22 cellular contexts compared by ENCODE assay signal in the genomic region with DNA sequence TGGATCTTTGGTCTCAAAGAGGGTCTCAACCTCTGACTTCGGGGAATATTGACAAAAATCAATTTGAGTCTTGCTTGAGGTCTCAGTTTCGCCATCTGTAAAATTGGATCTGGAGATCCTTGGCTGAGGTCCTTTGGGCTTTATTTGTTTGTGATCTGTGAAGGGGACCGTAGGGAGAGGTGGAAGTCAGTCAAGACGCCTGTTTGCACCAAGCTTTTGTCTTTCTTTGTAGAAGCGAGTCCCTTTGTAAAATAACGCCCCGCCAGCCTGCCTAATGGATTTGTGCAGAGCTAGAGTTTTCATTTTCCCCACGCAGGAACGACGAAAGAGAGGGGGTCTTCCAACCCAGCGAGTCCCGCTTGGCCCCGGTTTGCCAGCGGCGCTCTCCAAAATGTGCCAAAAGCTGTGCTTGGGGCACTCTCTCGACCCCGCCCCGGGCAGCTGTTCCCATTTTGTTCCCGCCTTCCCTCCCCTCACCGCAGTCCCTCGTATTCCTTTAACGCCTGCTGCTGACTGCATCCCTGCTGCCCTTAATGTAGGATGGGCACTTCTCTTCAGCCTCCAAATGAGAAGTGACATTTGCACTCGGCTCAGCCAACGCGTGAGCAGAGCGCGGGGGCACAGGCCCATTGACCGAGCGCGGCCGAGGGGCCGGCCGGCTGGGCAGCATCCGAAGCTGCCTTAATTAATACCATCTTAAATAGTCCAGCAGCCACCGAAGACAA. TPM values are rescaled to one million over a fixed set of nuclear protein-coding genes. Genes with fewer than 3 reads are reported as not detected.
A peak's percentile ranks its signal among the peaks of the same experiment; 100 is the strongest.
DNase-seq lines count a peak whose midpoint lies in the region; ATAC-seq and TF ChIP-seq lines count a peak whose summit lies in the region.
"Had no signal": no experiment of that assay in that cellular context is flagged by ENCODE, and none has a peak within 500 bp of the region (broad histone marks: within the 10 kb centered on the region; RNA-seq: fewer than 3 reads in every experiment).

No MANE protein-coding gene starts in this region.

- CTCF ChIA-PET in CD4-positive, alpha-beta memory T cell (lab: Charles Lee; ENCODE audit: partially characterized antibody), result interaction anchor here (1.0 kb wide), 1 partner anchor 58 kb away, joined by 3 read pairs; no protein-coding TSS in a partner anchor

- intact Hi-C loops in CD4-positive, alpha-beta memory T cell (cut with micrococcal nuclease), result no loop called here
- intact Hi-C loops in dorsolateral prefrontal cortex (cut with DNase I), result no loop called here

- no peaks in the 10 kb centered on the region for H4K20me1 ChIP-seq in H9 (ENCODE audit: control insufficient read depth, insufficient read depth, insufficient read length)

- H3K9me3 ChIP-seq in CD4-positive, alpha-beta memory T cell (ENCODE audit: control insufficient read depth in 1 of 2, low read length in 2 of 2), result no peaks in the 10 kb centered on the region
- no peaks in the 10 kb centered on the region for H3K9me3 ChIP-seq in H9 (ENCODE audit: control insufficient read depth, low read depth, low read length)
- H3K9me3 ChIP-seq: colonic mucosa, neutrophil, uterus had no signal

- peak in 1 of 5 donors; percentile 15 for DNase-seq in CD4-positive, alpha-beta memory T cell
- DNase-seq in H9 (peak; percentile 69), dorsolateral prefrontal cortex (peak in 1 of 10 donors; percentile 70), NCI-H1930 (lab: John Stamatoyannopoulos, UW) (no peak), nucleus accumbens (lab: John Stamatoyannopoulos, UW) (no peak)
- DNase-seq in naive thymus-derived CD8-positive, alpha-beta T cell, result no peak
- DNase-seq: activated CD4-positive, CD25-positive, alpha-beta regulatory T cell; activated T-cell treated with anti-CD3 and anti-CD28 coated beads for 4 hours; colonic mucosa; DMS153; GOT3; IMR-90; NCI-H2081; NCI-H748 treated with DMSO at 0.1 percent for 48 hours; stimulated activated naive CD4-positive, alpha-beta T cell; uterus had no signal

- H3K79me2 ChIP-seq in H9 (ENCODE audit: insufficient read depth, low read length), result no peaks in the 10 kb centered on the region

- H4K8ac ChIP-seq in H9 (replicated peaks; ENCODE audit: insufficient read length, low read depth, low read length), result no peak overlapping the region

- H3K9me3 Mint-ChIP-seq in CD4-positive, alpha-beta memory T cell, result peaks cover 0 to 12% (median 3%) of the 10 kb centered on the region in 8 donors
- no peaks in the 10 kb centered on the region for H3K9me3 Mint-ChIP-seq in H9
- H3K9me3 Mint-ChIP-seq in naive thymus-derived CD8-positive, alpha-beta T cell, result peaks cover 0 to 7% (median 0%) of the 10 kb centered on the region in 9 donors

- no peaks in the 10 kb centered on the region for H3K36me3 ChIP-seq in CD4-positive, alpha-beta memory T cell (ENCODE audit: insufficient read depth, low read length)
- H3K36me3 ChIP-seq: colonic mucosa, neutrophil, uterus had no signal

- no peak overlapping the region for H2BK120ac ChIP-seq in H9 (ENCODE audit: low read depth, low read length, poor library complexity, severe bottlenecking)

- H2BK12ac ChIP-seq in H9 (ENCODE audit: insufficient read length, low read depth, low read length), result no peak overlapping the region

- peaks cover 61 to 68% of the 10 kb centered on the region in 2 donors for H3K27me3 Mint-ChIP-seq in CD4-positive, alpha-beta memory T cell
- H3K27me3 Mint-ChIP-seq in H9 (ENCODE audit: low read depth), result peaks cover 85% of the 10 kb centered on the region
- peaks cover 40 to 94% (median 76%) of the 10 kb centered on the region in 5 donors for H3K27me3 Mint-ChIP-seq in naive thymus-derived CD8-positive, alpha-beta T cell

- peak overlapping the region in 6 of 8 donors; percentile 26 to 65 (median 38) for H3K4me3 Mint-ChIP-seq in CD4-positive, alpha-beta memory T cell
- peak overlapping the region; percentile 73 to 89 for H3K4me3 Mint-ChIP-seq in H9
- peak overlapping the region in 6 of 10 donors; percentile 26 to 73 (median 46) for H3K4me3 Mint-ChIP-seq in naive thymus-derived CD8-positive, alpha-beta T cell

- peak overlapping the region; percentile 87 for H3K4me2 ChIP-seq in H9 (ENCODE audit: insufficient read depth, insufficient read length, low read length)

- H3K4me1 ChIP-seq in CD4-positive, alpha-beta memory T cell (ENCODE audit: insufficient read depth, low read length), result peaks cover 47% of the 10 kb centered on the region
- H3K4me1 ChIP-seq in H9 (ENCODE audit: insufficient read depth, low read length), result peaks cover 4% of the 10 kb centered on the region; the same call in 1 of the 2 replicates

- H4K5ac ChIP-seq in H9 (ENCODE audit: insufficient read length, low read depth, low read length), result no peak overlapping the region

- H3K4me1 Mint-ChIP-seq in CD4-positive, alpha-beta memory T cell, result peaks cover 17 to 44% (median 28%) of the 10 kb centered on the region in 4 donors
- peaks cover 61 to 64% of the 10 kb centered on the region in 2 experiments for H3K4me1 Mint-ChIP-seq in H9
- peaks cover 13 to 38% (median 33%) of the 10 kb centered on the region in 4 donors for H3K4me1 Mint-ChIP-seq in naive thymus-derived CD8-positive, alpha-beta T cell

- no peak for ATAC-seq in naive thymus-derived CD8-positive, alpha-beta T cell
- no peak for ATAC-seq in GM19324 (IDR thresholded peaks at IDR 0.05; ENCODE audit: low FRiP score, unreplicated experiment)
- no peak for ATAC-seq in GM18867 (IDR thresholded peaks at IDR 0.05; ENCODE audit: unreplicated experiment)

- H3T11ph ChIP-seq in H9 (ENCODE audit: low read length), result no peak overlapping the region

- H3K23me2 ChIP-seq in H9 (ENCODE audit: insufficient read length, low read depth, low read length, poor library complexity, severe bottlenecking), result peaks cover 42% of the 10 kb centered on the region

- H3K56ac ChIP-seq in H9 (ENCODE audit: insufficient read length, low read depth, low read length), result no peak overlapping the region

- H3K36me3 Mint-ChIP-seq in CD4-positive, alpha-beta memory T cell, result no peaks in the 10 kb centered on the region
- H3K36me3 Mint-ChIP-seq in H9 (ENCODE audit: insufficient read depth in 1 of 3, low read depth in 3 of 3), result peaks cover 0 to 1% (median under 1%) of the 10 kb centered on the region in 3 experiments; a peak in 5 of 7 replicates
- H3K36me3 Mint-ChIP-seq in naive thymus-derived CD8-positive, alpha-beta T cell, result peaks cover 0 to 6% (median 6%) of the 10 kb centered on the region in 3 donors

- no peak overlapping the region for H3K14ac ChIP-seq in H9 (ENCODE audit: insufficient read depth, low read length)

- no peak overlapping the region for H3K27ac ChIP-seq in CD4-positive, alpha-beta memory T cell (ENCODE audit: low read depth, low read length)
- H3K27ac ChIP-seq in H9 (ENCODE audit: insufficient read length, low read depth, low read length), result no peak overlapping the region
- H3K27ac ChIP-seq in dorsolateral prefrontal cortex, result peak overlapping the region in 53 of 59 donors; percentile 5 to 97 (median 74)
- H3K27ac ChIP-seq: colonic mucosa, neutrophil, skin epidermis, uterus had no signal

- H3K27ac Mint-ChIP-seq in CD4-positive, alpha-beta memory T cell, result peak overlapping the region in 4 of 7 donors; percentile 17 to 75 (median 51)
- no peak overlapping the region; a peak in 2 of 7 replicates for H3K27ac Mint-ChIP-seq in H9
- H3K27ac Mint-ChIP-seq in naive thymus-derived CD8-positive, alpha-beta T cell, result peak overlapping the region in 1 of 10 donors; percentile 34

- WGBS in H9 (ENCODE audit: extremely low coverage, insufficient read length, low lambda C conversion rate), result no CpG with 5 or more reads among the region's 35 CpGs

- no peaks in the 10 kb centered on the region for H3K79me1 ChIP-seq in H9 (ENCODE audit: insufficient read depth, low read depth, low read length, poor library complexity, severe bottlenecking)

- H3K4me3 ChIP-seq in CD4-positive, alpha-beta memory T cell (ENCODE audit: low read length in 2 of 2), result no peak overlapping the region
- peak overlapping the region in 54 of 59 donors; percentile 17 to 65 (median 49) for H3K4me3 ChIP-seq in dorsolateral prefrontal cortex
- H3K4me3 ChIP-seq: colonic mucosa, skin epidermis, uterus had no signal

- peaks cover 74% of the 10 kb centered on the region for H3K27me3 ChIP-seq in CD4-positive, alpha-beta memory T cell (ENCODE audit: insufficient read depth, low read length)
- peaks cover 34% of the 10 kb centered on the region; the same call in 1 of the 2 replicates for H3K27me3 ChIP-seq in H9 (ENCODE audit: insufficient read depth, low read length)
- H3K27me3 ChIP-seq in dorsolateral prefrontal cortex, result peaks cover 0 to 93% (median 76%) of the 10 kb centered on the region in 45 donors

- no peak overlapping the region for H3K9ac ChIP-seq in H9 (ENCODE audit: extremely low read depth, insufficient read length, low read length)

- H3K18ac ChIP-seq in H9 (ENCODE audit: insufficient read length, low read depth, low read length), result no peak overlapping the region

- H4K91ac ChIP-seq in H9 (ENCODE audit: insufficient read length, low read depth, low read length), result no peak overlapping the region

- POLR2A ChIA-PET in CD4-positive, alpha-beta memory T cell (lab: Charles Lee; ENCODE audit: partially characterized antibody), result interaction anchor here (1.0 kb wide), 1 partner anchor 23 kb away, joined by 3 read pairs; the partner anchor contains the start of gene ZIC2
- POLR2A ChIA-PET in naive thymus-derived CD8-positive, alpha-beta T cell (lab: Charles Lee), result interaction anchor here (1.3 to 1.5 kb wide), 2 partner anchors 19 to 24 kb away, joined by 4 read pairs; no protein-coding TSS in a partner anchor

- no peak overlapping the region for H2BK20ac ChIP-seq in H9 (ENCODE audit: low read depth, low read length, poor library complexity, severe bottlenecking)

- H2AK5ac ChIP-seq in H9 (ENCODE audit: insufficient read length, low read length), result no peak overlapping the region

- no peak overlapping the region for H3K23ac ChIP-seq in H9 (ENCODE audit: insufficient read length, low read depth, low read length)

- H2AFZ ChIP-seq in H9 (ENCODE audit: low read length), result no peak overlapping the region

- no peak overlapping the region for H2BK15ac ChIP-seq in H9 (ENCODE audit: low read depth, low read length)

- no peak overlapping the region for H3K4ac ChIP-seq in H9 (ENCODE audit: low read depth, low read length)

- H2BK5ac ChIP-seq in H9 (ENCODE audit: insufficient read length, low read length), result no peak overlapping the region

- TF ChIP-seq CTCF in H9 (conservative IDR thresholded peaks at IDR 0.05) (no peak), dorsolateral prefrontal cortex (IDR thresholded peaks at IDR 0.05 in 54 of 56, conservative IDR thresholded peaks at IDR 0.05 in 2 of 56; ENCODE audit: low read depth in 1 of 56, partially characterized antibody in 56 of 56) (no peak)

RNA-seq across cellular contexts. Expression of gene ZIC5, which starts 13.0 kb away (rescaled TPM):
- not detected for total RNA-seq in CD4-positive, alpha-beta memory T cell
- not detected for polyA plus RNA-seq in CD4-positive, alpha-beta memory T cell
- 51.9 and 52.6 TPM in 2 replicates for total RNA-seq in H9 (2021)
- 10 to 100 TPM in 1 of 120 experiments, 1 to 10 TPM in 118, under 1 TPM in 1; 0.91 to 10.4 (median 3.1) TPM for total RNA-seq in dorsolateral prefrontal cortex
- total RNA-seq in naive thymus-derived CD8-positive, alpha-beta T cell, result not detected
- not detected for polyA plus RNA-seq in naive thymus-derived CD8-positive, alpha-beta T cell
- total RNA-seq: fibroblast of lung, IMR-90, lower leg skin, uterus had no signal
- polyA plus RNA-seq: fibroblast of lung, IMR-90 had no signal

RNA-seq across cellular contexts. Expression of gene ZIC2, which starts 23.0 kb away (rescaled TPM):
- not detected for total RNA-seq in CD4-positive, alpha-beta memory T cell
- polyA plus RNA-seq in CD4-positive, alpha-beta memory T cell, result not detected
- 426 and 454 TPM in 2 replicates for total RNA-seq in H9 (2021)
- total RNA-seq in dorsolateral prefrontal cortex, result 10 to 100 TPM in 117 of 120 experiments, 1 to 10 TPM in 3; 6.5 to 90.1 (median 24.5) TPM
- not detected for total RNA-seq in naive thymus-derived CD8-positive, alpha-beta T cell
- not detected for polyA plus RNA-seq in naive thymus-derived CD8-positive, alpha-beta T cell
- total RNA-seq: fibroblast of lung, IMR-90, uterus had no signal
- polyA plus RNA-seq: fibroblast of lung, IMR-90 had no signal

Comparison
In these comparisons a context has a peak if more than half of its experiments do, and no peak if none do; other contexts are left out.
1. H3K27ac ChIP-seq: peak in dorsolateral prefrontal cortex (53 of 59); none in CD4-positive, alpha-beta memory T cell (single experiment) and H9 (single experiment).
2. H3K4me3 ChIP-seq: peak in dorsolateral prefrontal cortex (54 of 59); none in CD4-positive, alpha-beta memory T cell (0 of 2).
3. H3K27ac Mint-ChIP-seq: peak in CD4-positive, alpha-beta memory T cell (4 of 7); none in H9 (0 of 3).
4. RNA of gene ZIC2, which starts 23.0 kb away (total RNA-seq): 426 to 454 TPM in H9 and 6.5 to 90.1 TPM in dorsolateral prefrontal cortex; not detected in CD4-positive, alpha-beta memory T cell and not detected in naive thymus-derived CD8-positive, alpha-beta T cell; every median in the first group is over 4 times any median in the second.
5. Peak in every context shown above with its lines, with median percentiles within 50 percentile points of each other: H3K4me3 Mint-ChIP-seq.